ENCODE assay signal across 8 cellular contexts in the genomic region with DNA sequence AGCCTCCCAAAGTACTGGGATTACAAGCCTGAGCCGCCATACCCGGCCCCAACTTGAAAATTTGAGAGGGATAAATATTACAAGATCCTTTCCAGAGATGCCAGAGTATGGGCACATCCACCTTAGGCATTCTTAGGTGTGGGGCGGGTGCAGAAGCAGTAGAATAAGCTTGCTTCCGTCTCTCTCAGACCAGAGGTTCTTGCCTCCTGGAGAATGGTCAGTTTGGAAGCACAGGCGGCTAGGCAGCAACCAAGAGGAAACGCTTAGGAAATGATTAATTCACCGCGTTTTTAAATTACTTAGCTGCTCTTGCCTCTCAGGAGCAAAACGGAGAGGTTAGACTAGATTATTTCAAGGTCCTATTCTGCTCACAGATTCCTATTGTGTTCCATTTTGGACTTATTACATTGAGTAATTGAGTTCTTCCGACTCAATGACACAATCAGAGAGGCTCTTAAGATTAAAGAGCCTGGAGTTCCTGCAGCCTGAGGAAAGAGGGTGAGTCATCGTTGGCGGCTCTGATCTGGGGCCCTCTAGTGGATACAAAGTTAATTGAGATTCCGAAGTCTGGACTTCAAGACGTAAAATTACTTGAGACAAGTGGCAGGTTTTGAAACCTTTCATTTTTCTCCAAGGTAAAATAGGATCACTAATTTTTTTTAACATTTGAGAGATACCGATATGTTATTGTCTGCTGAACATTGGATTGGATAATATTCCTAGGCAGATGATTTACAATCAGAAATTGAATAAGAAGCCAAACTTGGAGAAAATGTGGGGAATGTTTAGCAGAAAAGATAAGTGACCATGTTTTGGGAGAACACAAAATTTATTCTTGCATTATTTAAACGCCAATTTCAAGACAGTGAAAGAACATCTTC. TPM values are rescaled to one million over a fixed set of nuclear protein-coding genes. Genes with fewer than 3 reads are reported as not detected.
A peak's percentile ranks its signal among the peaks of the same experiment; 100 is the strongest.
DNase-seq lines count a peak whose midpoint lies in the region; ATAC-seq and TF ChIP-seq lines count a peak whose summit lies in the region.

No MANE protein-coding gene starts in this region.

- H3K36me3 Mint-ChIP-seq in Calu3 (ENCODE audit: insufficient read depth, unreplicated experiment) (no peaks in the 10 kb centered on the region), H9 (ENCODE audit: insufficient read depth in 1 of 3, low read depth in 3 of 3) (no peaks in the 10 kb centered on the region)

- no peaks in the 10 kb centered on the region for H3K4me1 ChIP-seq in H9 (ENCODE audit: insufficient read depth, low read length)

- no peaks in the 10 kb centered on the region for H3K36me3 ChIP-seq in WERI-Rb-1

- ATAC-seq in GM18511 (IDR thresholded peaks at IDR 0.05; ENCODE audit: unreplicated experiment) = no peak

- no peak overlapping the region for H3K4ac ChIP-seq in H9 (ENCODE audit: low read depth, low read length)

- no peak overlapping the region for H3T11ph ChIP-seq in H9 (ENCODE audit: low read length)

- intact Hi-C loops in Calu3 (cut with micrococcal nuclease; ENCODE audit: unreplicated experiment) = no loop called here

- H3K9ac ChIP-seq in H9 (ENCODE audit: extremely low read depth, insufficient read length, low read length) = no peak overlapping the region

- no TSS peak for BruUV-seq in Calu3 (replicated peaks; lab: Mats Ljungman, UMichigan)

- no peak overlapping the region for H3K23ac ChIP-seq in H9 (ENCODE audit: insufficient read length, low read depth, low read length)

- H4K91ac ChIP-seq in H9 (ENCODE audit: insufficient read length, low read depth, low read length) = no peak overlapping the region

- H3K18ac ChIP-seq in H9 (ENCODE audit: insufficient read length, low read depth, low read length) = no peak overlapping the region

- H3K27ac Mint-ChIP-seq in Calu3 (ENCODE audit: unreplicated experiment) = no peak overlapping the region
- peak overlapping the region in 1 of 3 experiments; percentile 10; a peak in 1 of 7 replicates for H3K27ac Mint-ChIP-seq in H9

- H3K9me3 Mint-ChIP-seq in Calu3 (ENCODE audit: low read depth, unreplicated experiment) (no peaks in the 10 kb centered on the region), H9 (no peaks in the 10 kb centered on the region)

- DNase-seq in Calu3 (peak; percentile 69), H9 (peak; percentile 71), NCI-H2196 treated with DMSO at 0.1 percent for 48 hours (lab: John Stamatoyannopoulos, UW; ENCODE audit: unreplicated experiment) (peak; percentile 25), WERI-Rb-1 (peak; percentile 60), choroid plexus epithelial cell (ENCODE audit: low read depth) (peak; percentile 95), kidney tubule cell (ENCODE audit: low spot score) (peak; percentile 93)
- DNase-seq in stimulated activated CD4-positive, alpha-beta T cell treated with anti-CD3 and anti-CD28 coated beads, Interleukin-1b, Interleukin-23, amount 100 ng/mL, for 24 hours (ENCODE audit: low read depth in 4 of 4, low spot score in 1 of 4) = peak; percentile 10 to 36 (median 24)

- H3K79me1 ChIP-seq in H9 (ENCODE audit: insufficient read depth, low read depth, low read length, poor library complexity, severe bottlenecking) = no peaks in the 10 kb centered on the region

- H2BK120ac ChIP-seq in H9 (ENCODE audit: low read depth, low read length, poor library complexity, severe bottlenecking) = no peak overlapping the region

- no peak overlapping the region for H3K4me2 ChIP-seq in H9 (ENCODE audit: insufficient read depth, insufficient read length, low read length)

- no peak overlapping the region for H4K5ac ChIP-seq in H9 (ENCODE audit: insufficient read length, low read depth, low read length)

- no peak overlapping the region for H4K8ac ChIP-seq in H9 (replicated peaks; ENCODE audit: insufficient read length, low read depth, low read length)

- H3K4me3 ChIP-seq in WERI-Rb-1 (ENCODE audit: low read depth, low read length) (no peak overlapping the region), choroid plexus epithelial cell (ENCODE audit: low read depth, low read length) (no peak overlapping the region)

- peak; percentile 30 for TF ChIP-seq CTCF in Calu3 (IDR thresholded peaks at IDR 0.05; ENCODE audit: unreplicated experiment)
- peak; percentile 88 for TF ChIP-seq CTCF in H9 (conservative IDR thresholded peaks at IDR 0.05)
- peak; percentile 50 for TF ChIP-seq CTCF in WERI-Rb-1 (IDR thresholded peaks at IDR 0.05; ENCODE audit: low read depth, low read length)
- TF ChIP-seq CTCF in choroid plexus epithelial cell (conservative IDR thresholded peaks at IDR 0.05; ENCODE audit: low read depth, low read length) = peak; percentile 86

- H3K14ac ChIP-seq in H9 (ENCODE audit: insufficient read depth, low read length) = no peak overlapping the region

- H3K4me3 Mint-ChIP-seq in Calu3 (ENCODE audit: low read depth, unreplicated experiment) = no peak overlapping the region
- no peak overlapping the region for H3K4me3 Mint-ChIP-seq in H9

- H3K79me2 ChIP-seq in H9 (ENCODE audit: insufficient read depth, low read length) = no peaks in the 10 kb centered on the region

- no peak overlapping the region for H2BK15ac ChIP-seq in H9 (ENCODE audit: low read depth, low read length)

- no peaks in the 10 kb centered on the region for H3K23me2 ChIP-seq in H9 (ENCODE audit: insufficient read length, low read depth, low read length, poor library complexity, severe bottlenecking)

- H2BK12ac ChIP-seq in H9 (ENCODE audit: insufficient read length, low read depth, low read length) = no peak overlapping the region

- no peak overlapping the region for H2BK20ac ChIP-seq in H9 (ENCODE audit: low read depth, low read length, poor library complexity, severe bottlenecking)

- no peak overlapping the region for H2AK5ac ChIP-seq in H9 (ENCODE audit: insufficient read length, low read length)

- H3K27ac ChIP-seq in H9 (ENCODE audit: insufficient read length, low read depth, low read length) = no peak overlapping the region
- no peak overlapping the region for H3K27ac ChIP-seq in WERI-Rb-1

- H3K9me3 ChIP-seq in H9 (ENCODE audit: control insufficient read depth, low read depth, low read length) (no peaks in the 10 kb centered on the region), WERI-Rb-1 (ENCODE audit: severe bottlenecking) (no peaks in the 10 kb centered on the region)

- no peaks in the 10 kb centered on the region for H3K4me1 Mint-ChIP-seq in Calu3 (ENCODE audit: low read depth, unreplicated experiment)
- peaks cover 8 to 12% of the 10 kb centered on the region in 2 experiments for H3K4me1 Mint-ChIP-seq in H9

- CTCF ChIA-PET in Calu3 (lab: Charles Lee) = interaction anchor here (0.5 kb wide), 1 partner anchor 512 kb away, joined by 3 read pairs; no protein-coding TSS in a partner anchor

- H2AFZ ChIP-seq in H9 (ENCODE audit: low read length) = peak overlapping the region; percentile 94

- no peaks in the 10 kb centered on the region for H3K27me3 Mint-ChIP-seq in Calu3 (ENCODE audit: unreplicated experiment)
- H3K27me3 Mint-ChIP-seq in H9 (ENCODE audit: low read depth) = 0 out of 2 replicates have a peak, but pooled peaks cover 3% of the 10 kb centered on the region

- WGBS in H9 (ENCODE audit: extremely low coverage, insufficient read length, low lambda C conversion rate) = no CpG with 5 or more reads among the region's 16 CpGs

- H3K27me3 ChIP-seq in H9 (ENCODE audit: insufficient read depth, low read length) (no peaks in the 10 kb centered on the region), WERI-Rb-1 (ENCODE audit: insufficient read depth, low read depth, severe bottlenecking) (no peaks in the 10 kb centered on the region)

- H2BK5ac ChIP-seq in H9 (ENCODE audit: insufficient read length, low read length) = no peak overlapping the region

- H4K20me1 ChIP-seq in H9 (ENCODE audit: control insufficient read depth, insufficient read depth, insufficient read length) = no peaks in the 10 kb centered on the region

- no peak overlapping the region for H3K56ac ChIP-seq in H9 (ENCODE audit: insufficient read length, low read depth, low read length)

RNA-seq across cellular contexts. Expression of a gene that starts 5.8 kb away (rescaled TPM):
- total RNA-seq in Calu3 (2022) (not detected in 2 replicates), H9 (2021) (not detected in 2 replicates)

Comparison
In these comparisons a context has a peak if more than half of its experiments do, and no peak if none do; other contexts are left out.
1. DNase-seq: peak in every context shown above with its lines; median percentile 95 in choroid plexus epithelial cell; 93 in kidney tubule cell; 71 in H9; 69 in Calu3; 60 in WERI-Rb-1; 25 in NCI-H2196 treated with DMSO at 0.1 percent for 48 hours; 24 in stimulated activated CD4-positive, alpha-beta T cell treated with anti-CD3 and anti-CD28 coated beads, Interleukin-1b, Interleukin-23, amount 100 ng/mL, for 24 hours.
2. CTCF ChIP-seq: peak in every context shown above with its lines; median percentile 88 in H9; 86 in choroid plexus epithelial cell; 50 in WERI-Rb-1; 30 in Calu3.